In the genomic region with DNA sequence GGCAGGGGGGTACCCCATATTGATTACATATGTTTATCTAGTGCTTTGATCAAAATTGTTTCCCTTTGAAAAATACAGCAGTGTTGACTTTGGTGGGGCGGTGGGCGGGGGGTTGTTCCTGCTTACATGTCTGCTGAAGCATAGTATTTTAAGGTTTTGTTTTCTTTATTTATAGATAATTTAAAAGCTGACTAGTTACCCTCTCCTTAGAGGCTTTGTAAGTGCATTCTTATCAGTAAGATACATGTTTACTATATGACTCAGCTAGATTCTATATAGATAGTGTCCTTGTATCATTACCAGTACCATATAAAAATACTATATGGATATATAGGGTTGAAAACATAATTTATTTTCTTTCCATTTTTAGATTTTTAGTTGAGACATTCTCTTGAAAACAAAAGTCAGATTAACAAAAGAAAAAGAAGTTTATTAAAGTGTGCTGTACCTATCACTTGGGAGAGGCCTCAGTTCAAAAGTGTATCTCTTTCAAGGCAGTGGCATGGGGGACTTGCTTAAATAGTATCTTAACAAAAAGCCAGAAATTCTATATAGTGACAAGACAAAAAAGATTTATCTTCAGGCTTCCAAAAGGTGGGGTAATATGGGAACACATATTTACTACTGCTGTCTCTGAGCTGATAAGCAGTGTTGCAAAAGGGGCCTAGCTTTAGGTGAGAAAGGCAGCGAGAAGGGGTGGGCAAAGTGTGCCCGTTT, we compare ENCODE assay signal across 1 cellular context.
TF ChIP-seq lines count a peak whose summit lies in the region.

No MANE protein-coding gene starts in this region.

TF ChIP-seq in HepG2, 621 proteins besides CTCF, POLR2A, EP300 and RAD21 (continued from another document):
- TF ChIP-seq, protein P1, sequence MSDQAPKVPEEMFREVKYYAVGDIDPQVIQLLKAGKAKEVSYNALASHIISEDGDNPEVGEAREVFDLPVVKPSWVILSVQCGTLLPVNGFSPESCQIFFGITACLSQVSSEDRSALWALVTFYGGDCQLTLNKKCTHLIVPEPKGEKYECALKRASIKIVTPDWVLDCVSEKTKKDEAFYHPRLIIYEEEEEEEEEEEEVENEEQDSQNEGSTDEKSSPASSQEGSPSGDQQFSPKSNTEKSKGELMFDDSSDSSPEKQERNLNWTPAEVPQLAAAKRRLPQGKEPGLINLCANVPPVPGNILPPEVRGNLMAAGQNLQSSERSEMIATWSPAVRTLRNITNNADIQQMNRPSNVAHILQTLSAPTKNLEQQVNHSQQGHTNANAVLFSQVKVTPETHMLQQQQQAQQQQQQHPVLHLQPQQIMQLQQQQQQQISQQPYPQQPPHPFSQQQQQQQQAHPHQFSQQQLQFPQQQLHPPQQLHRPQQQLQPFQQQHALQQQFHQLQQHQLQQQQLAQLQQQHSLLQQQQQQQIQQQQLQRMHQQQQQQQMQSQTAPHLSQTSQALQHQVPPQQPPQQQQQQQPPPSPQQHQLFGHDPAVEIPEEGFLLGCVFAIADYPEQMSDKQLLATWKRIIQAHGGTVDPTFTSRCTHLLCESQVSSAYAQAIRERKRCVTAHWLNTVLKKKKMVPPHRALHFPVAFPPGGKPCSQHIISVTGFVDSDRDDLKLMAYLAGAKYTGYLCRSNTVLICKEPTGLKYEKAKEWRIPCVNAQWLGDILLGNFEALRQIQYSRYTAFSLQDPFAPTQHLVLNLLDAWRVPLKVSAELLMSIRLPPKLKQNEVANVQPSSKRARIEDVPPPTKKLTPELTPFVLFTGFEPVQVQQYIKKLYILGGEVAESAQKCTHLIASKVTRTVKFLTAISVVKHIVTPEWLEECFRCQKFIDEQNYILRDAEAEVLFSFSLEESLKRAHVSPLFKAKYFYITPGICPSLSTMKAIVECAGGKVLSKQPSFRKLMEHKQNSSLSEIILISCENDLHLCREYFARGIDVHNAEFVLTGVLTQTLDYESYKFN (CRISPR knock-in tag; conservative IDR thresholded peaks at IDR 0.05), result peak; percentile 70
- TF ChIP-seq CREM (IDR thresholded peaks at IDR 0.05) (peak; percentile 72), CREM (CRISPR knock-in tag; IDR thresholded peaks at IDR 0.05) (no peak), ZBTB20 (CRISPR knock-in tag; IDR thresholded peaks at IDR 0.05; ENCODE audit: borderline replicate concordance, low read depth) (peak; percentile 66; the same call in 1 of the 2 replicates), TCF7 (IDR thresholded peaks at IDR 0.05; ENCODE audit: low read depth) (peak; percentile 93), ZNF484 (CRISPR knock-in tag; IDR thresholded peaks at IDR 0.05; ENCODE audit: borderline replicate concordance, low read depth) (no peak), GATA4 (IDR thresholded peaks at IDR 0.05; ENCODE audit: borderline replicate concordance, low read depth) (peak; percentile 75; the same call in 1 of the 2 replicates), JUNB (CRISPR knock-in tag; IDR thresholded peaks at IDR 0.05; ENCODE audit: borderline replicate concordance) (0 out of 2 replicates have a peak, but pooled peaks have one; percentile 21), MAFK (conservative IDR thresholded peaks at IDR 0.05 in 1 of 2, IDR thresholded peaks at IDR 0.05 in 1 of 2; ENCODE audit: low read length in 2 of 2) (peak; percentile 7 to 14; a peak in 1 of 4 replicates), NFE2L2 (IDR thresholded peaks at IDR 0.05; ENCODE audit: low read length) (peak; percentile 28; the same call in 1 of the 2 replicates), FOSL1 (CRISPR knock-in tag; IDR thresholded peaks at IDR 0.05; ENCODE audit: borderline replicate concordance) (peak; percentile 59; the same call in 1 of the 2 replicates), SRSF1 (optimal IDR thresholded peaks at IDR 0.05; ENCODE audit: low read depth, low read length) (no peak), CREB1 (IDR thresholded peaks at IDR 0.05) (no peak), CREB1 (CRISPR knock-in tag; IDR thresholded peaks at IDR 0.05) (peak; percentile 49), FOXA1 (IDR thresholded peaks at IDR 0.05) (no peak), FOXA1 (CRISPR knock-in tag; IDR thresholded peaks at IDR 0.05) (peak; percentile 29; the same call in 1 of the 2 replicates), FOXP1 (IDR thresholded peaks at IDR 0.05) (no peak), FOXP1 (CRISPR knock-in tag; IDR thresholded peaks at IDR 0.05) (peak; percentile 46; the same call in 1 of the 2 replicates), HDAC2 (CRISPR knock-in tag; IDR thresholded peaks at IDR 0.05) (0 out of 2 replicates have a peak, but pooled peaks have one; percentile 21), MAFF (IDR thresholded peaks at IDR 0.05; ENCODE audit: low read depth, low read length) (0 out of 2 replicates have a peak, but pooled peaks have one; percentile 2), SP5 (CRISPR knock-in tag; IDR thresholded peaks at IDR 0.05; ENCODE audit: borderline replicate concordance, low read depth) (peak; percentile 82)
- TF ChIP-seq, protein P2, sequence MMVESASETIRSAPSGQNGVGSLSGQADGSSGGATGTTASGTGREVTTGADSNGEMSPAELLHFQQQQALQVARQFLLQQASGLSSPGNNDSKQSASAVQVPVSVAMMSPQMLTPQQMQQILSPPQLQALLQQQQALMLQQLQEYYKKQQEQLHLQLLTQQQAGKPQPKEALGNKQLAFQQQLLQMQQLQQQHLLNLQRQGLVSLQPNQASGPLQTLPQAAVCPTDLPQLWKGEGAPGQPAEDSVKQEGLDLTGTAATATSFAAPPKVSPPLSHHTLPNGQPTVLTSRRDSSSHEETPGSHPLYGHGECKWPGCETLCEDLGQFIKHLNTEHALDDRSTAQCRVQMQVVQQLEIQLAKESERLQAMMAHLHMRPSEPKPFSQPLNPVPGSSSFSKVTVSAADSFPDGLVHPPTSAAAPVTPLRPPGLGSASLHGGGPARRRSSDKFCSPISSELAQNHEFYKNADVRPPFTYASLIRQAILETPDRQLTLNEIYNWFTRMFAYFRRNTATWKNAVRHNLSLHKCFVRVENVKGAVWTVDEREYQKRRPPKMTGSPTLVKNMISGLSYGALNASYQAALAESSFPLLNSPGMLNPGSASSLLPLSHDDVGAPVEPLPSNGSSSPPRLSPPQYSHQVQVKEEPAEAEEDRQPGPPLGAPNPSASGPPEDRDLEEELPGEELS (CRISPR knock-in tag; IDR thresholded peaks at IDR 0.05), result peak; percentile 68
- TF ChIP-seq, protein P3, sequence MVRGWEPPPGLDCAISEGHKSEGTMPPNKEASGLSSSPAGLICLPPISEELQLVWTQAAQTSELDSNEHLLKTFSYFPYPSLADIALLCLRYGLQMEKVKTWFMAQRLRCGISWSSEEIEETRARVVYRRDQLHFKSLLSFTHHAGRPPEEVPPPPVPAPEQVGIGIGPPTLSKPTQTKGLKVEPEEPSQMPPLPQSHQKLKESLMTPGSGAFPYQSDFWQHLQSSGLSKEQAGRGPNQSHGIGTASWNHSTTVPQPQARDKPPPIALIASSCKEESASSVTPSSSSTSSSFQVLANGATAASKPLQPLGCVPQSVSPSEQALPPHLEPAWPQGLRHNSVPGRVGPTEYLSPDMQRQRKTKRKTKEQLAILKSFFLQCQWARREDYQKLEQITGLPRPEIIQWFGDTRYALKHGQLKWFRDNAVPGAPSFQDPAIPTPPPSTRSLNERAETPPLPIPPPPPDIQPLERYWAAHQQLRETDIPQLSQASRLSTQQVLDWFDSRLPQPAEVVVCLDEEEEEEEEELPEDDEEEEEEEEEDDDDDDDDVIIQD (CRISPR knock-in tag; IDR thresholded peaks at IDR 0.05; ENCODE audit: low read depth), result 0 out of 2 replicates have a peak, but pooled peaks have one; percentile 11
- TF ChIP-seq, protein P4, sequence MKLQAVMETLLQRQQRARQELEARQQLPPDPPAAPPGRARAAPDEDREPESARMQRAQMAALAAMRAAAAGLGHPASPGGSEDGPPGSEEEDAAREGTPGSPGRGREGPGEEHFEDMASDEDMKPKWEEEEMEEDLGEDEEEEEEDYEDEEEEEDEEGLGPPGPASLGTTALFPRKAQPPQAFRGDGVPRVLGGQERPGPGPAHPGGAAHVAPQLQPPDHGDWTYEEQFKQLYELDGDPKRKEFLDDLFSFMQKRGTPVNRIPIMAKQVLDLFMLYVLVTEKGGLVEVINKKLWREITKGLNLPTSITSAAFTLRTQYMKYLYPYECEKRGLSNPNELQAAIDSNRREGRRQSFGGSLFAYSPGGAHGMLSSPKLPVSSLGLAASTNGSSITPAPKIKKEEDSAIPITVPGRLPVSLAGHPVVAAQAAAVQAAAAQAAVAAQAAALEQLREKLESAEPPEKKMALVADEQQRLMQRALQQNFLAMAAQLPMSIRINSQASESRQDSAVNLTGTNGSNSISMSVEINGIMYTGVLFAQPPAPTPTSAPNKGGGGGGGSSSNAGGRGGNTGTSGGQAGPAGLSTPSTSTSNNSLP (IDR thresholded peaks at IDR 0.05; ENCODE audit: low read depth, low read length), result peak; percentile 48; the same call in 1 of the 2 replicates
- TF ChIP-seq, protein P5, sequence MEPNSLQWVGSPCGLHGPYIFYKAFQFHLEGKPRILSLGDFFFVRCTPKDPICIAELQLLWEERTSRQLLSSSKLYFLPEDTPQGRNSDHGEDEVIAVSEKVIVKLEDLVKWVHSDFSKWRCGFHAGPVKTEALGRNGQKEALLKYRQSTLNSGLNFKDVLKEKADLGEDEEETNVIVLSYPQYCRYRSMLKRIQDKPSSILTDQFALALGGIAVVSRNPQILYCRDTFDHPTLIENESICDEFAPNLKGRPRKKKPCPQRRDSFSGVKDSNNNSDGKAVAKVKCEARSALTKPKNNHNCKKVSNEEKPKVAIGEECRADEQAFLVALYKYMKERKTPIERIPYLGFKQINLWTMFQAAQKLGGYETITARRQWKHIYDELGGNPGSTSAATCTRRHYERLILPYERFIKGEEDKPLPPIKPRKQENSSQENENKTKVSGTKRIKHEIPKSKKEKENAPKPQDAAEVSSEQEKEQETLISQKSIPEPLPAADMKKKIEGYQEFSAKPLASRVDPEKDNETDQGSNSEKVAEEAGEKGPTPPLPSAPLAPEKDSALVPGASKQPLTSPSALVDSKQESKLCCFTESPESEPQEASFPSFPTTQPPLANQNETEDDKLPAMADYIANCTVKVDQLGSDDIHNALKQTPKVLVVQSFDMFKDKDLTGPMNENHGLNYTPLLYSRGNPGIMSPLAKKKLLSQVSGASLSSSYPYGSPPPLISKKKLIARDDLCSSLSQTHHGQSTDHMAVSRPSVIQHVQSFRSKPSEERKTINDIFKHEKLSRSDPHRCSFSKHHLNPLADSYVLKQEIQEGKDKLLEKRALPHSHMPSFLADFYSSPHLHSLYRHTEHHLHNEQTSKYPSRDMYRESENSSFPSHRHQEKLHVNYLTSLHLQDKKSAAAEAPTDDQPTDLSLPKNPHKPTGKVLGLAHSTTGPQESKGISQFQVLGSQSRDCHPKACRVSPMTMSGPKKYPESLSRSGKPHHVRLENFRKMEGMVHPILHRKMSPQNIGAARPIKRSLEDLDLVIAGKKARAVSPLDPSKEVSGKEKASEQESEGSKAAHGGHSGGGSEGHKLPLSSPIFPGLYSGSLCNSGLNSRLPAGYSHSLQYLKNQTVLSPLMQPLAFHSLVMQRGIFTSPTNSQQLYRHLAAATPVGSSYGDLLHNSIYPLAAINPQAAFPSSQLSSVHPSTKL (CRISPR knock-in tag; IDR thresholded peaks at IDR 0.05), result peak; percentile 46; the same call in 1 of the 2 replicates
- TF ChIP-seq, protein P6, sequence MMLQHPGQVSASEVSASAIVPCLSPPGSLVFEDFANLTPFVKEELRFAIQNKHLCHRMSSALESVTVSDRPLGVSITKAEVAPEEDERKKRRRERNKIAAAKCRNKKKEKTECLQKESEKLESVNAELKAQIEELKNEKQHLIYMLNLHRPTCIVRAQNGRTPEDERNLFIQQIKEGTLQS (CRISPR knock-in tag; IDR thresholded peaks at IDR 0.05), result no peak
